Comparison of ENCODE assay signal across 1 cellular context in the genomic region with DNA sequence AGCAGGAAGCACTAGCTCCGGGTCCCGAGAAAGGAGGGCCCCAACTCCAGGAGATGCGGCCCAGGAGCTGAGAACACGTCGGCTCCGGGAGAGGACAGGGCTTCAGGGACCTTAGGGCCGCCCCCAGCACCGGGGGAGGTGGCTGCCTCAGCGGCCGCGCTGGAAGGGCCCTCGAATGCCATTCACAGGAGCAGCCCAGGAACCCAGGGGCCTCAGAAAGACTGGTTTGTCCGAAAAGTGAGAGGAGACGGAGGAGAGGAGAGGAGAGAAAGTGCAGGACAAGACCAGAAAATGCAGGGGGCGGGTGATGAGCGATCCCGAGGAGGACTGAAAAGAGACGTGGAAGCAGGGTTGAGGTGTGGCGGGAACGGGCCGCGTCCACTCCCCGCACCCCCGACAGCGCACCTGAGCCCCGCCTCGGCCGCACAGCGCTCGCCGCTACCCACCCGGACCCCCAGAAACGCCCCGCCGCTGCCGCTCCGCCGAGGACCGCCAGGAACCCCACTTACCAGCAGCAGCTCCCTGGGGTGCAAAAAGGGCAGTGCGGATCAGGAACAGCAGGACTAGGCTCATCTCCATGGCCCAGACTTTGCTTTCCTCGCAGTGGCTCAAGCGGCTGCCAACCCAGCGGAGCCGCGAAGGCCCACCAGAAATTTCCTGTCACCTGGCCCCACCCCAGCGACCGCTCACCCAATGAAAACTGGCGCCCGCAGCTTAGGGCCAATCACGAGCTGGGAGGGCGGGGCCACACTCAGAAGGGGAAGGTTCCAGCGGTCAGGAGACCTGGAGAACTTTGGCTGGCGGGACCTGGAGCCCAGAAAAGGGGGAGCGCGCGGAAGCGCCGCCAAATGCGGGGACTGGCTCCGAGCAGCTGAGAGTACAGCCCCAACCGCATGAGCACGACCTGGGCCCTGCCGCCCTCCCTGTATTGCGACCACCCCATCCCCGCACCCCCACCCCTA.
A peak's percentile ranks its signal among the peaks of the same experiment; 100 is the strongest.
TF ChIP-seq lines count a peak whose summit lies in the region.

No MANE protein-coding gene starts in this region.

TF ChIP-seq in HepG2, 621 proteins besides CTCF, POLR2A, EP300 and RAD21 (continued from another document and continues in another):
- TF ChIP-seq, protein P1, sequence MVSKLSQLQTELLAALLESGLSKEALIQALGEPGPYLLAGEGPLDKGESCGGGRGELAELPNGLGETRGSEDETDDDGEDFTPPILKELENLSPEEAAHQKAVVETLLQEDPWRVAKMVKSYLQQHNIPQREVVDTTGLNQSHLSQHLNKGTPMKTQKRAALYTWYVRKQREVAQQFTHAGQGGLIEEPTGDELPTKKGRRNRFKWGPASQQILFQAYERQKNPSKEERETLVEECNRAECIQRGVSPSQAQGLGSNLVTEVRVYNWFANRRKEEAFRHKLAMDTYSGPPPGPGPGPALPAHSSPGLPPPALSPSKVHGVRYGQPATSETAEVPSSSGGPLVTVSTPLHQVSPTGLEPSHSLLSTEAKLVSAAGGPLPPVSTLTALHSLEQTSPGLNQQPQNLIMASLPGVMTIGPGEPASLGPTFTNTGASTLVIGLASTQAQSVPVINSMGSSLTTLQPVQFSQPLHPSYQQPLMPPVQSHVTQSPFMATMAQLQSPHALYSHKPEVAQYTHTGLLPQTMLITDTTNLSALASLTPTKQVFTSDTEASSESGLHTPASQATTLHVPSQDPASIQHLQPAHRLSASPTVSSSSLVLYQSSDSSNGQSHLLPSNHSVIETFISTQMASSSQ (IDR thresholded peaks at IDR 0.05; ENCODE audit: low read depth) = no peak
- TF ChIP-seq, protein P1 (CRISPR knock-in tag; IDR thresholded peaks at IDR 0.05; ENCODE audit: borderline replicate concordance) = 0 out of 2 replicates have a peak, but pooled peaks have one; percentile 30
- TF ChIP-seq NFKB2 (CRISPR knock-in tag; IDR thresholded peaks at IDR 0.05; ENCODE audit: borderline replicate concordance) (no peak), ZNF563 (CRISPR knock-in tag; IDR thresholded peaks at IDR 0.05) (peak; percentile 89), ZSCAN31 (CRISPR knock-in tag; IDR thresholded peaks at IDR 0.05; ENCODE audit: low read depth) (peak; percentile 86; the same call in 1 of the 2 replicates), ZFP41 (CRISPR knock-in tag; IDR thresholded peaks at IDR 0.05; ENCODE audit: borderline replicate concordance) (peak; percentile 22; the same call in 1 of the 2 replicates), KLF16 (CRISPR knock-in tag; IDR thresholded peaks at IDR 0.05) (no peak), MBNL3 (CRISPR knock-in tag; conservative IDR thresholded peaks at IDR 0.05) (no peak), ZNF790 (CRISPR knock-in tag; IDR thresholded peaks at IDR 0.05; ENCODE audit: borderline replicate concordance) (no peak), YY1 (IDR thresholded peaks at IDR 0.05; ENCODE audit: insufficient read depth, insufficient replicate concordance, low read depth, low read length) (no peak), SALL1 (CRISPR knock-in tag; IDR thresholded peaks at IDR 0.05) (peak; percentile 36; the same call in 1 of the 2 replicates), BCL3 (CRISPR knock-in tag; IDR thresholded peaks at IDR 0.05) (no peak), KAT8 (CRISPR knock-in tag; IDR thresholded peaks at IDR 0.05) (peak; percentile 64; the same call in 1 of the 2 replicates), KDM1A (CRISPR knock-in tag; IDR thresholded peaks at IDR 0.05) (no peak), NR0B2 (CRISPR knock-in tag; IDR thresholded peaks at IDR 0.05) (peak; percentile 85; the same call in 1 of the 2 replicates), ZNF230 (CRISPR knock-in tag; IDR thresholded peaks at IDR 0.05) (peak; percentile 60; the same call in 1 of the 2 replicates), ZNF558 (CRISPR knock-in tag; IDR thresholded peaks at IDR 0.05; ENCODE audit: borderline replicate concordance) (no peak), GTF2F1 (IDR thresholded peaks at IDR 0.05; ENCODE audit: low read length) (no peak), HNRNPK (IDR thresholded peaks at IDR 0.05; ENCODE audit: low read depth, low read length, poor library complexity, severe bottlenecking) (no peak), MYC (CRISPR knock-in tag; IDR thresholded peaks at IDR 0.05; ENCODE audit: borderline replicate concordance) (no peak), PTBP1 (IDR thresholded peaks at IDR 0.05; ENCODE audit: low read depth, low read length, poor library complexity, severe bottlenecking) (no peak), ETV5 (CRISPR knock-in tag; IDR thresholded peaks at IDR 0.05; ENCODE audit: borderline replicate concordance) (peak; percentile 40; the same call in 1 of the 2 replicates), TGIF2 (CRISPR knock-in tag; IDR thresholded peaks at IDR 0.05) (peak; percentile 24; the same call in 1 of the 2 replicates), SOX5 (CRISPR knock-in tag; IDR thresholded peaks at IDR 0.05; ENCODE audit: borderline replicate concordance) (no peak), REST (IDR thresholded peaks at IDR 0.05; ENCODE audit: borderline replicate concordance in 1 of 2, low read depth in 1 of 2, low read length in 2 of 2) (no peak), ZNF274 (CRISPR knock-in tag; IDR thresholded peaks at IDR 0.05) (no peak), ISL2 (CRISPR knock-in tag; IDR thresholded peaks at IDR 0.05) (no peak), ZNF766 (CRISPR knock-in tag; IDR thresholded peaks at IDR 0.05; ENCODE audit: borderline replicate concordance) (no peak), ZNF510 (CRISPR knock-in tag; IDR thresholded peaks at IDR 0.05; ENCODE audit: low read depth) (no peak; the same call in 1 of the 2 replicates), ZFP1 (CRISPR knock-in tag; IDR thresholded peaks at IDR 0.05) (no peak), PAWR (CRISPR knock-in tag; IDR thresholded peaks at IDR 0.05; ENCODE audit: borderline replicate concordance) (0 out of 2 replicates have a peak, but pooled peaks have one; percentile 85), SAP130 (CRISPR knock-in tag; IDR thresholded peaks at IDR 0.05; ENCODE audit: low read depth) (peak; percentile 83), NRL (CRISPR knock-in tag; IDR thresholded peaks at IDR 0.05; ENCODE audit: borderline replicate concordance) (peak; percentile 87; the same call in 1 of the 2 replicates)
- TF ChIP-seq, protein P2, sequence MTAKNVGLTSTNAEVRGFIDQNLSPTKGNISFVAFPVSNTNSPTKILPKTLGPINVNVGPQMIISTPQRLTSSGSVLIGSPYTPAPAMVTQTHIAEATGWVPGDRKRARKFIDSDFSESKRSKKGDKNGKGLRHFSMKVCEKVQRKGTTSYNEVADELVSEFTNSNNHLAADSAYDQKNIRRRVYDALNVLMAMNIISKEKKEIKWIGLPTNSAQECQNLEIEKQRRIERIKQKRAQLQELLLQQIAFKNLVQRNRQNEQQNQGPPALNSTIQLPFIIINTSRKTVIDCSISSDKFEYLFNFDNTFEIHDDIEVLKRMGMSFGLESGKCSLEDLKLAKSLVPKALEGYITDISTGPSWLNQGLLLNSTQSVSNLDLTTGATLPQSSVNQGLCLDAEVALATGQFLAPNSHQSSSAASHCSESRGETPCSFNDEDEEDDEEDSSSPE (CRISPR knock-in tag; IDR thresholded peaks at IDR 0.05) = peak; percentile 79
- TF ChIP-seq, protein P3, sequence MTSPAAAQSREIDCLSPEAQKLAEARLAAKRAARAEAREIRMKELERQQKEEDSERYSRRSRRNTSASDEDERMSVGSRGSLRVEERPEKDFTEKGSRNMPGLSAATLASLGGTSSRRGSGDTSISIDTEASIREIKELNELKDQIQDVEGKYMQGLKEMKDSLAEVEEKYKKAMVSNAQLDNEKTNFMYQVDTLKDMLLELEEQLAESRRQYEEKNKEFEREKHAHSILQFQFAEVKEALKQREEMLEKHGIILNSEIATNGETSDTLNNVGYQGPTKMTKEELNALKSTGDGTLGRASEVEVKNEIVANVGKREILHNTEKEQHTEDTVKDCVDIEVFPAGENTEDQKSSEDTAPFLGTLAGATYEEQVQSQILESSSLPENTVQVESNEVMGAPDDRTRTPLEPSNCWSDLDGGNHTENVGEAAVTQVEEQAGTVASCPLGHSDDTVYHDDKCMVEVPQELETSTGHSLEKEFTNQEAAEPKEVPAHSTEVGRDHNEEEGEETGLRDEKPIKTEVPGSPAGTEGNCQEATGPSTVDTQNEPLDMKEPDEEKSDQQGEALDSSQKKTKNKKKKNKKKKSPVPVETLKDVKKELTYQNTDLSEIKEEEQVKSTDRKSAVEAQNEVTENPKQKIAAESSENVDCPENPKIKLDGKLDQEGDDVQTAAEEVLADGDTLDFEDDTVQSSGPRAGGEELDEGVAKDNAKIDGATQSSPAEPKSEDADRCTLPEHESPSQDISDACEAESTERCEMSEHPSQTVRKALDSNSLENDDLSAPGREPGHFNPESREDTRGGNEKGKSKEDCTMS (CRISPR knock-in tag; conservative IDR thresholded peaks at IDR 0.05) = no peak
- TF ChIP-seq, protein P4, sequence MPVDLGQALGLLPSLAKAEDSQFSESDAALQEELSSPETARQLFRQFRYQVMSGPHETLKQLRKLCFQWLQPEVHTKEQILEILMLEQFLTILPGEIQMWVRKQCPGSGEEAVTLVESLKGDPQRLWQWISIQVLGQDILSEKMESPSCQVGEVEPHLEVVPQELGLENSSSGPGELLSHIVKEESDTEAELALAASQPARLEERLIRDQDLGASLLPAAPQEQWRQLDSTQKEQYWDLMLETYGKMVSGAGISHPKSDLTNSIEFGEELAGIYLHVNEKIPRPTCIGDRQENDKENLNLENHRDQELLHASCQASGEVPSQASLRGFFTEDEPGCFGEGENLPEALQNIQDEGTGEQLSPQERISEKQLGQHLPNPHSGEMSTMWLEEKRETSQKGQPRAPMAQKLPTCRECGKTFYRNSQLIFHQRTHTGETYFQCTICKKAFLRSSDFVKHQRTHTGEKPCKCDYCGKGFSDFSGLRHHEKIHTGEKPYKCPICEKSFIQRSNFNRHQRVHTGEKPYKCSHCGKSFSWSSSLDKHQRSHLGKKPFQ (CRISPR knock-in tag; IDR thresholded peaks at IDR 0.05; ENCODE audit: insufficient replicate concordance) = peak; percentile 74
